ENCODE assay signal across 9 cellular contexts in genomic region chr1:64962447-64962846, GRCh38.
A peak's percentile ranks its signal among the peaks of the same experiment; 100 is the strongest.
DNase-seq lines count a peak whose midpoint lies in the region; ATAC-seq lines count a peak whose summit lies in the region.
"Had no signal": no experiment of that assay in that cellular context is flagged by ENCODE, and none has a peak within 500 bp of the region (broad histone marks: within the 10 kb centered on the region; RNA-seq: fewer than 3 reads in every experiment).

No MANE protein-coding gene starts in this region.

- no peak for ATAC-seq in effector memory CD8-positive, alpha-beta T cell (replicated peaks)
- no peak for ATAC-seq in stimulated activated memory B cell treated with anti-CD40 and anti-IgM and Interleukin-4, amounts not matched to agents 10 μg/mL and 1 μg/mL and 100 μg/mL, for 72 hours
- ATAC-seq in HG03175 (IDR thresholded peaks at IDR 0.05; ENCODE audit: unreplicated experiment), result no peak

- peak; percentile 14 for DNase-seq in activated CD8-positive, alpha-beta memory T cell treated with anti-CD3 and anti-CD28 coated beads, Interleukin-2, amount 50 U/mL, for 1 hour (ENCODE audit: extremely low read depth)
- DNase-seq in activated CD8-positive, alpha-beta memory T cell treated with anti-CD3 and anti-CD28 coated beads, Interleukin-2, amount 50 U/mL, for 48 hours, result no peak
- DNase-seq in effector memory CD8-positive, alpha-beta T cell, result peak in 2 of 3 experiments; percentile 12 to 15
- DNase-seq in hepatic stellate cell (ENCODE audit: low spot score) (no peak), NCI-H748 (lab: John Stamatoyannopoulos, UW; ENCODE audit: unreplicated experiment) (no peak)
- DNase-seq: MV-4-11 had no signal

- H3K27me3 Mint-ChIP-seq in T-helper 1 cell treated with Interleukin-12 subunit alpha and Interleukin-12 subunit beta and Interleukin-4 antibody, amounts not matched to agents 30 μg/mL and 1 μg/mL, for 36 hours (ENCODE audit: low read depth), result no peaks in the 10 kb centered on the region
- no peaks in the 10 kb centered on the region for H3K27me3 Mint-ChIP-seq in effector memory CD8-positive, alpha-beta T cell
- no peaks in the 10 kb centered on the region for H3K27me3 Mint-ChIP-seq in stimulated activated memory B cell treated with anti-CD40 and anti-IgM and Interleukin-4, amounts not matched to agents 10 μg/mL and 1 μg/mL and 100 μg/mL, for 72 hours

- peaks cover 13% of the 10 kb centered on the region for H3K36me3 Mint-ChIP-seq in T-helper 1 cell treated with Interleukin-12 subunit alpha and Interleukin-12 subunit beta and Interleukin-4 antibody, amounts not matched to agents 30 μg/mL and 1 μg/mL, for 36 hours (ENCODE audit: low read depth)
- peaks cover 48% of the 10 kb centered on the region for H3K36me3 Mint-ChIP-seq in effector memory CD8-positive, alpha-beta T cell (ENCODE audit: insufficient read depth)
- no peaks in the 10 kb centered on the region for H3K36me3 Mint-ChIP-seq in stimulated activated memory B cell treated with anti-CD40 and anti-IgM and Interleukin-4, amounts not matched to agents 10 μg/mL and 1 μg/mL and 100 μg/mL, for 72 hours

- H3K9me3 Mint-ChIP-seq in T-helper 1 cell treated with Interleukin-12 subunit alpha and Interleukin-12 subunit beta and Interleukin-4 antibody, amounts not matched to agents 30 μg/mL and 1 μg/mL, for 36 hours, result no peaks in the 10 kb centered on the region
- H3K9me3 Mint-ChIP-seq in effector memory CD8-positive, alpha-beta T cell, result no peaks in the 10 kb centered on the region
- no peaks in the 10 kb centered on the region for H3K9me3 Mint-ChIP-seq in stimulated activated memory B cell treated with anti-CD40 and anti-IgM and Interleukin-4, amounts not matched to agents 10 μg/mL and 1 μg/mL and 100 μg/mL, for 72 hours

- H3K27ac Mint-ChIP-seq in T-helper 1 cell treated with Interleukin-12 subunit alpha and Interleukin-12 subunit beta and Interleukin-4 antibody, amounts not matched to agents 30 μg/mL and 1 μg/mL, for 36 hours, result peak overlapping the region; percentile 58
- H3K27ac Mint-ChIP-seq in effector memory CD8-positive, alpha-beta T cell, result peak overlapping the region; percentile 71 to 91
- H3K27ac Mint-ChIP-seq in stimulated activated memory B cell treated with anti-CD40 and anti-IgM and Interleukin-4, amounts not matched to agents 10 μg/mL and 1 μg/mL and 100 μg/mL, for 72 hours, result peak overlapping the region; percentile 85

- peak overlapping the region; percentile 71 for H3K4me3 Mint-ChIP-seq in T-helper 1 cell treated with Interleukin-12 subunit alpha and Interleukin-12 subunit beta and Interleukin-4 antibody, amounts not matched to agents 30 μg/mL and 1 μg/mL, for 36 hours
- H3K4me3 Mint-ChIP-seq in effector memory CD8-positive, alpha-beta T cell, result peak overlapping the region; percentile 84 to 98
- peak overlapping the region; percentile 62 for H3K4me3 Mint-ChIP-seq in stimulated activated memory B cell treated with anti-CD40 and anti-IgM and Interleukin-4, amounts not matched to agents 10 μg/mL and 1 μg/mL and 100 μg/mL, for 72 hours

- H3K4me1 Mint-ChIP-seq in T-helper 1 cell treated with Interleukin-12 subunit alpha and Interleukin-12 subunit beta and Interleukin-4 antibody, amounts not matched to agents 30 μg/mL and 1 μg/mL, for 36 hours (ENCODE audit: low read depth), result peaks cover 74% of the 10 kb centered on the region
- H3K4me1 Mint-ChIP-seq in effector memory CD8-positive, alpha-beta T cell (ENCODE audit: low read depth in 2 of 2), result peaks cover 65 to 75% of the 10 kb centered on the region in 2 donors
- peaks cover 74% of the 10 kb centered on the region for H3K4me1 Mint-ChIP-seq in stimulated activated memory B cell treated with anti-CD40 and anti-IgM and Interleukin-4, amounts not matched to agents 10 μg/mL and 1 μg/mL and 100 μg/mL, for 72 hours

Comparison
In these comparisons a context has a peak if more than half of its experiments do, and no peak if none do; other contexts are left out.
1. DNase-seq: peak in activated CD8-positive, alpha-beta memory T cell treated with anti-CD3 and anti-CD28 coated beads, Interleukin-2, amount 50 U/mL, for 1 hour (single experiment) and effector memory CD8-positive, alpha-beta T cell (2 of 3); none in activated CD8-positive, alpha-beta memory T cell treated with anti-CD3 and anti-CD28 coated beads, Interleukin-2, amount 50 U/mL, for 48 hours (single experiment), hepatic stellate cell (single experiment) and NCI-H748 (single experiment).
2. Peak in every context shown above with its lines, with median percentiles within 50 percentile points of each other: H3K27ac Mint-ChIP-seq and H3K4me3 Mint-ChIP-seq.